In genomic region chr6:90222724-90223198, GRCh38 we compare ENCODE assay signal across 1 cellular context.
TF ChIP-seq lines count a peak whose summit lies in the region.

No MANE protein-coding gene starts in this region.

TF ChIP-seq in GM23338, 12 proteins besides CTCF, POLR2A, EP300 and RAD21 (continued from another document):
- TF ChIP-seq, protein P1, sequence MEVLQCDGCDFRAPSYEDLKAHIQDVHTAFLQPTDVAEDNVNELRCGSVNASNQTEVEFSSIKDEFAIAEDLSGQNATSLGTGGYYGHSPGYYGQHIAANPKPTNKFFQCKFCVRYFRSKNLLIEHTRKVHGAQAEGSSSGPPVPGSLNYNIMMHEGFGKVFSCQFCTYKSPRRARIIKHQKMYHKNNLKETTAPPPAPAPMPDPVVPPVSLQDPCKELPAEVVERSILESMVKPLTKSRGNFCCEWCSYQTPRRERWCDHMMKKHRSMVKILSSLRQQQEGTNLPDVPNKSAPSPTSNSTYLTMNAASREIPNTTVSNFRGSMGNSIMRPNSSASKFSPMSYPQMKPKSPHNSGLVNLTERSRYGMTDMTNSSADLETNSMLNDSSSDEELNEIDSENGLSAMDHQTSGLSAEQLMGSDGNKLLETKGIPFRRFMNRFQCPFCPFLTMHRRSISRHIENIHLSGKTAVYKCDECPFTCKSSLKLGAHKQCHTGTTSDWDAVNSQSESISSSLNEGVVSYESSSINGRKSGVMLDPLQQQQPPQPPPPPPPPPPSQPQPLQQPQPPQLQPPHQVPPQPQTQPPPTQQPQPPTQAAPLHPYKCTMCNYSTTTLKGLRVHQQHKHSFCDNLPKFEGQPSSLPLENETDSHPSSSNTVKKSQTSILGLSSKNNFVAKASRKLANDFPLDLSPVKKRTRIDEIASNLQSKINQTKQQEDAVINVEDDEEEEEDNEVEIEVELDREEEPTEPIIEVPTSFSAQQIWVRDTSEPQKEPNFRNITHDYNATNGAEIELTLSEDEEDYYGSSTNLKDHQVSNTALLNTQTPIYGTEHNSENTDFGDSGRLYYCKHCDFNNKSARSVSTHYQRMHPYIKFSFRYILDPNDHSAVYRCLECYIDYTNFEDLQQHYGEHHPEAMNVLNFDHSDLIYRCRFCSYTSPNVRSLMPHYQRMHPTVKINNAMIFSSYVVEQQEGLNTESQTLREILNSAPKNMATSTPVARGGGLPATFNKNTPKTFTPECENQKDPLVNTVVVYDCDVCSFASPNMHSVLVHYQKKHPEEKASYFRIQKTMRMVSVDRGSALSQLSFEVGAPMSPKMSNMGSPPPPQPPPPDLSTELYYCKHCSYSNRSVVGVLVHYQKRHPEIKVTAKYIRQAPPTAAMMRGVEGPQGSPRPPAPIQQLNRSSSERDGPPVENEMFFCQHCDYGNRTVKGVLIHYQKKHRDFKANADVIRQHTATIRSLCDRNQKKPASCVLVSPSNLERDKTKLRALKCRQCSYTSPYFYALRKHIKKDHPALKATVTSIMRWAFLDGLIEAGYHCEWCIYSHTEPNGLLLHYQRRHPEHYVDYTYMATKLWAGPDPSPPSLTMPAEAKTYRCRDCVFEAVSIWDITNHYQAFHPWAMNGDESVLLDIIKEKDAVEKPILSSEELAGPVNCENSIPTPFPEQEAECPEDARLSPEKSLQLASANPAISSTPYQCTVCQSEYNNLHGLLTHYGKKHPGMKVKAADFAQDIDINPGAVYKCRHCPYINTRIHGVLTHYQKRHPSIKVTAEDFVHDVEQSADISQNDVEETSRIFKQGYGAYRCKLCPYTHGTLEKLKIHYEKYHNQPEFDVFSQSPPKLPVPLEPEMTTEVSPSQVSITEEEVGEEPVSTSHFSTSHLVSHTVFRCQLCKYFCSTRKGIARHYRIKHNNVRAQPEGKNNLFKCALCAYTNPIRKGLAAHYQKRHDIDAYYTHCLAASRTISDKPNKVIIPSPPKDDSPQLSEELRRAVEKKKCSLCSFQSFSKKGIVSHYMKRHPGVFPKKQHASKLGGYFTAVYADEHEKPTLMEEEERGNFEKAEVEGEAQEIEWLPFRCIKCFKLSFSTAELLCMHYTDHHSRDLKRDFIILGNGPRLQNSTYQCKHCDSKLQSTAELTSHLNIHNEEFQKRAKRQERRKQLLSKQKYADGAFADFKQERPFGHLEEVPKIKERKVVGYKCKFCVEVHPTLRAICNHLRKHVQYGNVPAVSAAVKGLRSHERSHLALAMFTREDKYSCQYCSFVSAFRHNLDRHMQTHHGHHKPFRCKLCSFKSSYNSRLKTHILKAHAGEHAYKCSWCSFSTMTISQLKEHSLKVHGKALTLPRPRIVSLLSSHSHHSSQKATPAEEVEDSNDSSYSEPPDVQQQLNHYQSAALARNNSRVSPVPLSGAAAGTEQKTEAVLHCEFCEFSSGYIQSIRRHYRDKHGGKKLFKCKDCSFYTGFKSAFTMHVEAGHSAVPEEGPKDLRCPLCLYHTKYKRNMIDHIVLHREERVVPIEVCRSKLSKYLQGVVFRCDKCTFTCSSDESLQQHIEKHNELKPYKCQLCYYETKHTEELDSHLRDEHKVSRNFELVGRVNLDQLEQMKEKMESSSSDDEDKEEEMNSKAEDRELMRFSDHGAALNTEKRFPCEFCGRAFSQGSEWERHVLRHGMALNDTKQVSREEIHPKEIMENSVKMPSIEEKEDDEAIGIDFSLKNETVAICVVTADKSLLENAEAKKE (CRISPR knock-in tag; IDR thresholded peaks at IDR 0.05), result no peak
- TF ChIP-seq JUNB (IDR thresholded peaks at IDR 0.05; ENCODE audit: unreplicated experiment) (no peak), STAT1 (IDR thresholded peaks at IDR 0.05; ENCODE audit: unreplicated experiment) (no peak), NANOG (IDR thresholded peaks at IDR 0.05; ENCODE audit: borderline replicate concordance) (no peak), CREB1 (CRISPR knock-in tag; IDR thresholded peaks at IDR 0.05; ENCODE audit: low read depth) (no peak), EZH2phosphoT487 (IDR thresholded peaks at IDR 0.05; ENCODE audit: unreplicated experiment) (no peak)
